8 cellular contexts compared by ENCODE assay signal in genomic region chr10:87866575-87866974, GRCh38. TPM values are rescaled to one million over a fixed set of nuclear protein-coding genes. Genes with fewer than 3 reads are reported as not detected.
DNase-seq lines count a peak whose midpoint lies in the region; ATAC-seq and TF ChIP-seq lines count a peak whose summit lies in the region.

No MANE protein-coding gene starts in this region.

- intact Hi-C loops in prostate gland (cut with DNase I) = loop anchor here (10.0 kb wide), 1 partner anchor 268 kb away; no protein-coding TSS in a partner anchor

- TF ChIP-seq CTCF in GM06990 (IDR thresholded peaks at IDR 0.05; ENCODE audit: insufficient read depth, low read length, poor library complexity, severe bottlenecking) (no peak), Peyer's patch (IDR thresholded peaks at IDR 0.05) (no peak), prostate gland (IDR thresholded peaks at IDR 0.05) (no peak)

- H3K36me3 ChIP-seq in GM06990 (ENCODE audit: control insufficient read depth, insufficient read depth, low read length) = no peaks in the 10 kb centered on the region
- no peaks in the 10 kb centered on the region for H3K36me3 ChIP-seq in Peyer's patch
- no peaks in the 10 kb centered on the region for H3K36me3 ChIP-seq in prostate gland

- no peak for ATAC-seq in GM21619 (IDR thresholded peaks at IDR 0.05; ENCODE audit: unreplicated experiment)

- no peaks in the 10 kb centered on the region for H3K9me3 ChIP-seq in Peyer's patch
- no peaks in the 10 kb centered on the region for H3K9me3 ChIP-seq in prostate gland

- peak overlapping the region; percentile 60 for H3K4me3 ChIP-seq in GM06990 (replicated peaks; ENCODE audit: low read depth, low read length)
- H3K4me3 ChIP-seq in Peyer's patch = peak overlapping the region in 3 of 4 donors; percentile 84 to 92 (median 87)
- H3K4me3 ChIP-seq in prostate gland = peak overlapping the region; percentile 64 to 95

- WGBS in prostate gland = 4% methylated on average over 3 of the region's 3 CpGs

- no peak for TF ChIP-seq POLR2A in Peyer's patch (IDR thresholded peaks at IDR 0.05)
- no peak for TF ChIP-seq POLR2A in erythroblast (IDR thresholded peaks at IDR 0.05; ENCODE audit: low read length)
- TF ChIP-seq POLR2A in prostate gland (IDR thresholded peaks at IDR 0.05) = no peak

- no peaks in the 10 kb centered on the region for H3K27me3 ChIP-seq in GM06990 (replicated peaks; ENCODE audit: control insufficient read depth, insufficient read depth, low read length)
- H3K27me3 ChIP-seq in Peyer's patch = no peaks in the 10 kb centered on the region
- H3K27me3 ChIP-seq in prostate gland (replicated peaks; ENCODE audit: insufficient read depth) = no peaks in the 10 kb centered on the region

- DNase-seq in GM06990 (ENCODE audit: extremely low read depth, insufficient read length) (no peak), Peyer's patch (no peak), erythroblast (lab: John Stamatoyannopoulos, UW) (peak; percentile 14 to 28), prostate gland (ENCODE audit: low spot score) (no peak), NCI-H345 treated with DMSO at 0.1 percent for 48 hours (lab: John Stamatoyannopoulos, UW; ENCODE audit: unreplicated experiment) (no peak), iPS-NIHi11 (ENCODE audit: low spot score) (no peak)
- no peak for DNase-seq in NK-92 treated with Interleukin-12 subunit alpha and Interleukin-12 subunit beta, amount 100 ng/mL, for 24 hours (lab: John Stamatoyannopoulos, UW)

- H3K27ac ChIP-seq in Peyer's patch = peak overlapping the region in 3 of 4 donors; percentile 18 to 99 (median 32)
- H3K27ac ChIP-seq in prostate gland = peak overlapping the region; percentile 89 to 97

- H3K4me1 ChIP-seq in Peyer's patch (peaks cover 0 to 12% (median 5%) of the 10 kb centered on the region in 4 donors), prostate gland (replicated peaks) (no peaks in the 10 kb centered on the region)

RNA-seq across cellular contexts. Expression of gene PTEN, which starts 3.1 kb away (rescaled TPM):
- 100 to 1,000 TPM; 107 to 146 (median 125) TPM for total RNA-seq in Peyer's patch
- total RNA-seq in prostate gland = 10 to 100 TPM; 85.8 to 90.2 TPM

RNA-seq across cellular contexts. Expression of gene KLLN, which starts 3.2 kb away (rescaled TPM):
- total RNA-seq in Peyer's patch (1 to 10 TPM in 1 of 4 donors, under 1 TPM in 3; 0.35 to 1.1 (median 0.61) TPM), prostate gland (1 to 10 TPM in 1 of 2 donors, under 1 TPM in 1; 0.55 to 1.1 TPM)

RNA-seq across cellular contexts. Expression of gene ATAD1, which starts 48.5 kb away (rescaled TPM):
- 10 to 100 TPM; 27.2 to 36.3 (median 32.2) TPM for total RNA-seq in Peyer's patch
- total RNA-seq in prostate gland = 10 to 100 TPM; 50.2 to 59.6 TPM

Comparison
In these comparisons a context has a peak if more than half of its experiments do, and no peak if none do; other contexts are left out.
1. DNase-seq: peak in erythroblast (2 of 2); none in GM06990 (single experiment), Peyer's patch (0 of 3), prostate gland (single experiment), NCI-H345 treated with DMSO at 0.1 percent for 48 hours (single experiment), iPS-NIHi11 (single experiment) and NK-92 treated with Interleukin-12 subunit alpha and Interleukin-12 subunit beta, amount 100 ng/mL, for 24 hours (single experiment).
2. Peak in every context shown above with its lines, with median percentiles within 50 percentile points of each other: H3K4me3 ChIP-seq.